8 cellular contexts compared by ENCODE assay signal in genomic region chr11:128157423-128158298, GRCh38.
DNase-seq lines count a peak whose midpoint lies in the region; ATAC-seq, FAIRE-seq and TF ChIP-seq lines count a peak whose summit lies in the region.

No MANE protein-coding gene starts in this region.

- DNase-seq in SIG-M5 treated with dmso at 0.1 percent for 504 hours (lab: John Stamatoyannopoulos, UW; ENCODE audit: unreplicated experiment) (peak; percentile 59), SIG-M5 (lab: John Stamatoyannopoulos, UW) (no peak), NCI-H1092 (lab: John Stamatoyannopoulos, UW) (peak; percentile 71), T follicular helper cell (ENCODE audit: low read depth) (peak; percentile 38), astrocyte (ENCODE audit: low read depth) (peak; percentile 65), spleen (no peak)

- H3K79me2 ChIP-seq in astrocyte (ENCODE audit: insufficient read depth, low read length): no peaks in the 10 kb centered on the region

- H3K27me3 Mint-ChIP-seq in astrocyte (ENCODE audit: low read depth, unreplicated experiment): peaks cover 9% of the 10 kb centered on the region

- no peak for TF ChIP-seq POLR2A in spleen (IDR thresholded peaks at IDR 0.05)

- TF ChIP-seq CTCF in astrocyte (IDR thresholded peaks at IDR 0.05; ENCODE audit: insufficient read depth, low read depth, low read length): peak; percentile 98
- TF ChIP-seq CTCF in spleen (IDR thresholded peaks at IDR 0.05 in 8 of 11, conservative IDR thresholded peaks at IDR 0.05 in 3 of 11): peak; percentile 63 to 93 (median 83)

- no peaks in the 10 kb centered on the region for H3K27me3 ChIP-seq in astrocyte (ENCODE audit: insufficient read depth, low read length)
- H3K27me3 ChIP-seq in iPS-15b (ENCODE audit: control insufficient read depth, insufficient read depth, low read length): no peaks in the 10 kb centered on the region
- no peaks in the 10 kb centered on the region for H3K27me3 ChIP-seq in spleen (replicated peaks in 1 of 7)

- H3K27ac Mint-ChIP-seq in astrocyte (ENCODE audit: unreplicated experiment): peak overlapping the region; percentile 92

- H3K27ac ChIP-seq in astrocyte (ENCODE audit: low read depth, low read length) (peak overlapping the region; percentile 44), spleen (peak overlapping the region in 1 of 8 donors; percentile 44)

- no peaks in the 10 kb centered on the region for H4K20me1 ChIP-seq in astrocyte (ENCODE audit: insufficient read depth, low read length)

- no peaks in the 10 kb centered on the region for H3K9me3 ChIP-seq in astrocyte (ENCODE audit: insufficient read depth, low read depth, low read length)
- H3K9me3 ChIP-seq in iPS-15b (ENCODE audit: control insufficient read depth, insufficient read depth, low read length): no peaks in the 10 kb centered on the region
- H3K9me3 ChIP-seq in spleen: no peaks in the 10 kb centered on the region

- intact Hi-C loops in spleen (cut with DNase I; ENCODE audit: low total_unique reads): loop anchor here (5.0 kb wide), 1 partner anchor 125 kb away; no protein-coding TSS in a partner anchor

- H3K9me3 Mint-ChIP-seq in astrocyte (ENCODE audit: unreplicated experiment): no peaks in the 10 kb centered on the region

- FAIRE-seq in astrocyte (lab: Jason Lieb, UNC): peak; percentile 80

- H3K4me2 ChIP-seq in astrocyte (ENCODE audit: low read length): peak overlapping the region; percentile 90

- peak overlapping the region; percentile 65 for H3K4me3 Mint-ChIP-seq in astrocyte (ENCODE audit: unreplicated experiment)

- 10 to 17% (median 13%) methylated on average over 5 of the region's 5 CpGs for WGBS in spleen, 5 donors

- no peaks in the 10 kb centered on the region for H3K4me1 Mint-ChIP-seq in astrocyte (ENCODE audit: low read depth, unreplicated experiment)

- H2AFZ ChIP-seq in astrocyte (ENCODE audit: low read depth, low read length): peak overlapping the region; percentile 88

- H3K36me3 ChIP-seq in astrocyte (ENCODE audit: insufficient read depth, low read length) (no peaks in the 10 kb centered on the region), iPS-15b (ENCODE audit: control insufficient read depth, insufficient read depth, low read length) (no peaks in the 10 kb centered on the region), spleen (no peaks in the 10 kb centered on the region)

- H3K4me1 ChIP-seq in astrocyte (ENCODE audit: insufficient read depth, low read length) (no peaks in the 10 kb centered on the region), iPS-15b (ENCODE audit: control insufficient read depth, insufficient read depth, low read length) (no peaks in the 10 kb centered on the region), spleen (peaks cover 0 to 28% (median 10%) of the 10 kb centered on the region in 6 donors)

- peak overlapping the region; percentile 59 for H3K9ac ChIP-seq in astrocyte (ENCODE audit: low read length)
- H3K9ac ChIP-seq in iPS-15b (ENCODE audit: low read depth, low read length): peak overlapping the region; percentile 48

- H3K36me3 Mint-ChIP-seq in astrocyte (ENCODE audit: low read depth, unreplicated experiment): no peaks in the 10 kb centered on the region

- peak; percentile 87 for ATAC-seq in HG02763 (IDR thresholded peaks at IDR 0.05; ENCODE audit: unreplicated experiment)

- H3K4me3 ChIP-seq in astrocyte (ENCODE audit: insufficient read depth, low read depth, low read length) (peak overlapping the region; percentile 54), iPS-15b (ENCODE audit: low read depth, low read length) (peak overlapping the region; percentile 30), spleen (peak overlapping the region in 2 of 8 donors; percentile 19 to 57)

Comparison
In these comparisons a context has a peak if more than half of its experiments do, and no peak if none do; other contexts are left out.
1. DNase-seq: peak in SIG-M5 treated with dmso at 0.1 percent for 504 hours (single experiment), NCI-H1092 (single experiment), T follicular helper cell (single experiment) and astrocyte (single experiment); none in SIG-M5 (single experiment) and spleen (single experiment).